Comparison of ENCODE assay signal across 18 cellular contexts in the genomic region with DNA sequence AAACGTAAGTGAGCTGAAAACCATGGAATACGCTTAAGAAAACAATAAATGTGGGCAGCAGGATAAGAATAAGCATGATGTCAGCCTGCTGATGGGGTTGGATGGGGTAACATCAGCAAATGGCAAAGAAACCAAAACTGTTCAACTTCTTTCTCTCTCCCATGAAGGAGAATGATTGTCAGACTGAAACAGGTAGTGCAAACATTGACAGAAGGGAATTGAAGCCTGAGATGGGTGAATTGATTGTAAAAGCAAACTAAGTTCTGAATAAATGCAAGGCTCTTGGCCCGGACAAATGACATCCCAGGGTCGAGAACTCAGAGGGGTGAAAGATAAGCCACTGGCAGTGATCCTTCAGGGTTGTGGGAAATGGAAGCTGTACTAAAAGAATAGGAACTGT.
A peak's percentile ranks its signal among the peaks of the same experiment; 100 is the strongest.
DNase-seq lines count a peak whose midpoint lies in the region; ATAC-seq, FAIRE-seq and TF ChIP-seq lines count a peak whose summit lies in the region.
"Had no signal": no experiment of that assay in that cellular context is flagged by ENCODE, and none has a peak within 500 bp of the region (broad histone marks: within the 10 kb centered on the region; RNA-seq: fewer than 3 reads in every experiment).

No MANE protein-coding gene starts in this region.

- H3K9me3 ChIP-seq in GM12878 (replicated peaks; ENCODE audit: control insufficient read depth, insufficient read depth, low read length) = no peaks in the 10 kb centered on the region; the same call in 2 of the 3 replicates
- H3K9me3 ChIP-seq: vagina had no signal

- peak overlapping the region in 1 of 2 donors; percentile 18 for H3K4me3 Mint-ChIP-seq in activated T-cell treated with anti-CD3 and anti-CD28 coated beads, Interleukin-2, amount 50 U/mL, for 72 hours
- no peak overlapping the region for H3K4me3 Mint-ChIP-seq in stimulated activated effector memory CD8-positive, alpha-beta T cell treated with anti-CD3 and anti-CD28 coated beads, Interleukin-12 subunit alpha, Interleukin-12 subunit beta, amount 100 ng/mL, for 72 hours
- H3K4me3 Mint-ChIP-seq: activated T-cell treated with anti-CD3 and anti-CD28 coated beads, Interleukin-2, amount 50 U/mL, for 4 hours had no signal

- H3K4me1 Mint-ChIP-seq in activated T-cell treated with anti-CD3 and anti-CD28 coated beads, Interleukin-2, amount 50 U/mL, for 72 hours (ENCODE audit: low read depth) = peaks cover 58% of the 10 kb centered on the region
- peaks cover 45% of the 10 kb centered on the region for H3K4me1 Mint-ChIP-seq in stimulated activated effector memory CD8-positive, alpha-beta T cell treated with anti-CD3 and anti-CD28 coated beads, Interleukin-12 subunit alpha, Interleukin-12 subunit beta, amount 100 ng/mL, for 72 hours

- intact Hi-C loops in GM12878 (cut with micrococcal nuclease; ENCODE audit: unreplicated experiment) = no loop called here

- no peaks in the 10 kb centered on the region for H3K9me3 Mint-ChIP-seq in activated T-cell treated with anti-CD3 and anti-CD28 coated beads, Interleukin-2, amount 50 U/mL, for 72 hours
- H3K9me3 Mint-ChIP-seq in stimulated activated effector memory CD8-positive, alpha-beta T cell treated with anti-CD3 and anti-CD28 coated beads, Interleukin-12 subunit alpha, Interleukin-12 subunit beta, amount 100 ng/mL, for 72 hours = no peaks in the 10 kb centered on the region
- H3K9me3 Mint-ChIP-seq: activated T-cell treated with anti-CD3 and anti-CD28 coated beads, Interleukin-2, amount 50 U/mL, for 4 hours had no signal

- H3K27me3 ChIP-seq in GM12878 (replicated peaks in 1 of 2; ENCODE audit: control insufficient read depth in 2 of 2, insufficient read depth in 2 of 2, low read length in 1 of 2) = no peaks in the 10 kb centered on the region
- H3K27me3 ChIP-seq: vagina had no signal

- no TSS peak for BruUV-seq in GM12878 (replicated peaks; lab: Mats Ljungman, UMichigan)

- CTCF ChIA-PET in GM12878 (lab: Yijun Ruan, JAX) = interaction anchor here (1.0 to 6.0 kb wide), 8 partner anchors 9 to 201 kb away, joined by 3 to 35 read pairs (median 6); no protein-coding TSS in a partner anchor

- no peak for FAIRE-seq in GM12878 (lab: Jason Lieb, UNC)
- FAIRE-seq: keratinocyte had no signal

- peaks cover 0 to 6% of the 10 kb centered on the region in 2 donors for H3K36me3 Mint-ChIP-seq in activated T-cell treated with anti-CD3 and anti-CD28 coated beads, Interleukin-2, amount 50 U/mL, for 72 hours (ENCODE audit: insufficient read depth in 2 of 2)
- H3K36me3 Mint-ChIP-seq in stimulated activated effector memory CD8-positive, alpha-beta T cell treated with anti-CD3 and anti-CD28 coated beads, Interleukin-12 subunit alpha, Interleukin-12 subunit beta, amount 100 ng/mL, for 72 hours = peaks cover 26% of the 10 kb centered on the region

- H3K27ac Mint-ChIP-seq in activated T-cell treated with anti-CD3 and anti-CD28 coated beads, Interleukin-2, amount 50 U/mL, for 72 hours = peak overlapping the region; percentile 84
- peak overlapping the region; percentile 20 for H3K27ac Mint-ChIP-seq in stimulated activated effector memory CD8-positive, alpha-beta T cell treated with anti-CD3 and anti-CD28 coated beads, Interleukin-12 subunit alpha, Interleukin-12 subunit beta, amount 100 ng/mL, for 72 hours

- SMC1A ChIA-PET in GM12878 (lab: Charles Lee; ENCODE audit: uncharacterized antibody, unreplicated experiment) = interaction anchor here (0.7 to 9.8 kb wide), 25 partner anchors 9 to 882 kb away, joined by 3 to 140 read pairs (median 5); no protein-coding TSS in a partner anchor

- no peak for TF ChIP-seq RAD21 in GM12878 (IDR thresholded peaks at IDR 0.05; ENCODE audit: insufficient read depth, low read depth, low read length)

- DNase-seq in activated T-cell treated with anti-CD3 and anti-CD28 coated beads, Interleukin-2, amount 50 U/mL, for 72 hours = no peak
- no peak for DNase-seq in activated T-cell treated with anti-CD3 and anti-CD28 coated beads, Interleukin-2, amount 50 U/mL, for 48 hours
- no peak for DNase-seq in GM12878 (ENCODE audit: low read depth, low spot score)
- no peak for DNase-seq in stimulated activated effector memory CD8-positive, alpha-beta T cell treated with anti-CD3 and anti-CD28 coated beads, Interleukin-12 subunit alpha, Interleukin-12 subunit beta, amount 100 ng/mL, for 72 hours (ENCODE audit: low spot score in 2 of 2)
- no peak for DNase-seq in stimulated activated naive CD4-positive, alpha-beta T cell treated with Interleukin-2 at 50 U/mL for 16 hours (lab: John Stamatoyannopoulos, UW)
- DNase-seq: activated T-cell treated with anti-CD3 and anti-CD28 coated beads, Interleukin-2, amount 50 U/mL, for 4 hours; KG1; NCI-H1105 treated with DMSO at 0.1 percent for 48 hours; NCI-H2227 treated with DMSO at 0.1 percent for 48 hours; occipital lobe; SIG-M5; stimulated activated CD4-positive, alpha-beta T cell treated with anti-CD3 and anti-CD28 coated beads, Interleukin-4, amount 100 ng/mL, for 4 hours; T-helper 9 cell had no signal

- TF ChIP-seq POLR2A in GM12878 (IDR thresholded peaks at IDR 0.05; ENCODE audit: low read depth, low read length) = no peak

- peaks cover 59% of the 10 kb centered on the region for H3K79me2 ChIP-seq in GM12878 (ENCODE audit: control insufficient read depth, insufficient read depth, low read length)

- H4K20me1 ChIP-seq in GM12878 (ENCODE audit: control insufficient read depth, insufficient read depth) = no peaks in the 10 kb centered on the region

- peaks cover 11 to 15% of the 10 kb centered on the region in 2 experiments for H3K36me3 ChIP-seq in GM12878 (ENCODE audit: control insufficient read depth in 2 of 2, insufficient read depth in 2 of 2, low read length in 1 of 2)
- H3K36me3 ChIP-seq: vagina had no signal

- peak overlapping the region; percentile 54 for H3K27ac ChIP-seq in GM12878 (ENCODE audit: control insufficient read depth, insufficient read depth)
- H3K27ac ChIP-seq: vagina had no signal

- ATAC-seq in activated T-cell treated with anti-CD3 and anti-CD28 coated beads, Interleukin-2, amount 50 U/mL, for 72 hours (replicated peaks in 1 of 2) = no peak
- peak; percentile 30 for ATAC-seq in HG02798 (IDR thresholded peaks at IDR 0.05; ENCODE audit: poor library complexity, unreplicated experiment)
- ATAC-seq in GM12878 = peak; percentile 10
- ATAC-seq in stimulated activated effector memory CD8-positive, alpha-beta T cell treated with anti-CD3 and anti-CD28 coated beads, Interleukin-12 subunit alpha, Interleukin-12 subunit beta, amount 100 ng/mL, for 72 hours = no peak
- no peak for ATAC-seq in GM21390 (IDR thresholded peaks at IDR 0.05; ENCODE audit: unreplicated experiment)
- no peak for ATAC-seq in GM19452 (IDR thresholded peaks at IDR 0.05; ENCODE audit: unreplicated experiment)
- ATAC-seq: activated T-cell treated with anti-CD3 and anti-CD28 coated beads, Interleukin-2, amount 50 U/mL, for 4 hours had no signal

- H3K4me3 ChIP-seq in GM12878 = no peak overlapping the region
- H3K4me3 ChIP-seq: vagina had no signal

- no peak; a peak in 1 of 4 replicates for TF ChIP-seq EP300 in GM12878 (IDR thresholded peaks at IDR 0.05; ENCODE audit: borderline replicate concordance in 1 of 2, control insufficient read depth in 1 of 2, low read depth in 2 of 2, low read length in 2 of 2)

- no peak overlapping the region for H2AFZ ChIP-seq in GM12878 (ENCODE audit: control insufficient read depth, low read depth, low read length)

- H3K9ac ChIP-seq in GM12878 (ENCODE audit: control insufficient read depth, insufficient read depth, low read length) = no peak overlapping the region

- POLR2A ChIA-PET in GM12878 (lab: Charles Lee) = interaction anchor here (0.9 to 4.1 kb wide), 6 partner anchors 9 to 74 kb away, joined by 3 to 24 read pairs (median 5); no protein-coding TSS in a partner anchor

- peak overlapping the region; percentile 56; the same call in 1 of the 2 replicates for H3K4me2 ChIP-seq in GM12878 (ENCODE audit: control insufficient read depth, insufficient read depth)

- peaks cover 70% of the 10 kb centered on the region for H3K4me1 ChIP-seq in GM12878 (ENCODE audit: control insufficient read depth, insufficient read depth, low read length)

- 17% methylated on average over 4 of the region's 4 CpGs for WGBS in GM12878 (ENCODE audit: insufficient coverage, insufficient replicate concordance, low lambda C conversion rate, missing lambda C conversion rate)

- RAD21 ChIA-PET in GM12878 (lab: Charles Lee; ENCODE audit: unreplicated experiment) = interaction anchor here (0.8 to 9.5 kb wide), 17 partner anchors 10 to 277 kb away, joined by 3 to 86 read pairs (median 4); a partner anchor contains a TSS

- TF ChIP-seq CTCF in GM12878 (IDR thresholded peaks at IDR 0.05 in 2 of 3, conservative IDR thresholded peaks at IDR 0.05 in 1 of 3; ENCODE audit: control insufficient read depth in 2 of 3, extremely low read depth in 1 of 3, insufficient read depth in 1 of 3, low read depth in 3 of 3, low read length in 3 of 3) = no peak

- H3K27me3 Mint-ChIP-seq in activated T-cell treated with anti-CD3 and anti-CD28 coated beads, Interleukin-2, amount 50 U/mL, for 72 hours (ENCODE audit: low read depth) = no peaks in the 10 kb centered on the region

- in situ Hi-C loops in GM12878 (cut with MboI) = loop anchor here (5.0 kb wide), 1 partner anchor 180 kb away; no protein-coding TSS in a partner anchor

TF ChIP-seq in GM12878, 131 proteins besides CTCF, POLR2A, EP300 and RAD21 (continues in another document):
- peak; percentile 70 for TF ChIP-seq EED (IDR thresholded peaks at IDR 0.05; ENCODE audit: low read depth)
- TF ChIP-seq, protein P1, sequence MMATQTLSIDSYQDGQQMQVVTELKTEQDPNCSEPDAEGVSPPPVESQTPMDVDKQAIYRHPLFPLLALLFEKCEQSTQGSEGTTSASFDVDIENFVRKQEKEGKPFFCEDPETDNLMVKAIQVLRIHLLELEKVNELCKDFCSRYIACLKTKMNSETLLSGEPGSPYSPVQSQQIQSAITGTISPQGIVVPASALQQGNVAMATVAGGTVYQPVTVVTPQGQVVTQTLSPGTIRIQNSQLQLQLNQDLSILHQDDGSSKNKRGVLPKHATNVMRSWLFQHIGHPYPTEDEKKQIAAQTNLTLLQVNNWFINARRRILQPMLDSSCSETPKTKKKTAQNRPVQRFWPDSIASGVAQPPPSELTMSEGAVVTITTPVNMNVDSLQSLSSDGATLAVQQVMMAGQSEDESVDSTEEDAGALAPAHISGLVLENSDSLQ (IDR thresholded peaks at IDR 0.05) = peak; percentile 51; the same call in 1 of the 2 replicates
- TF ChIP-seq NR2C1 (IDR thresholded peaks at IDR 0.05) = no peak
- TF ChIP-seq, protein P2, sequence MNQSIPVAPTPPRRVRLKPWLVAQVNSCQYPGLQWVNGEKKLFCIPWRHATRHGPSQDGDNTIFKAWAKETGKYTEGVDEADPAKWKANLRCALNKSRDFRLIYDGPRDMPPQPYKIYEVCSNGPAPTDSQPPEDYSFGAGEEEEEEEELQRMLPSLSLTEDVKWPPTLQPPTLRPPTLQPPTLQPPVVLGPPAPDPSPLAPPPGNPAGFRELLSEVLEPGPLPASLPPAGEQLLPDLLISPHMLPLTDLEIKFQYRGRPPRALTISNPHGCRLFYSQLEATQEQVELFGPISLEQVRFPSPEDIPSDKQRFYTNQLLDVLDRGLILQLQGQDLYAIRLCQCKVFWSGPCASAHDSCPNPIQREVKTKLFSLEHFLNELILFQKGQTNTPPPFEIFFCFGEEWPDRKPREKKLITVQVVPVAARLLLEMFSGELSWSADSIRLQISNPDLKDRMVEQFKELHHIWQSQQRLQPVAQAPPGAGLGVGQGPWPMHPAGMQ (IDR thresholded peaks at IDR 0.05; ENCODE audit: borderline replicate concordance) = no peak

Comparison
In these comparisons a context has a peak if more than half of its experiments do, and no peak if none do; other contexts are left out.
1. ATAC-seq: peak in HG02798 (single experiment) and GM12878 (single experiment); none in activated T-cell treated with anti-CD3 and anti-CD28 coated beads, Interleukin-2, amount 50 U/mL, for 72 hours (0 of 2), stimulated activated effector memory CD8-positive, alpha-beta T cell treated with anti-CD3 and anti-CD28 coated beads, Interleukin-12 subunit alpha, Interleukin-12 subunit beta, amount 100 ng/mL, for 72 hours (single experiment), GM21390 (single experiment) and GM19452 (single experiment).